In genomic region chr19:45763691-45764294, GRCh38 we compare ENCODE assay signal across 31 cellular contexts. TPM values are rescaled to one million over a fixed set of nuclear protein-coding genes. Genes with fewer than 3 reads are reported as not detected.
A peak's percentile ranks its signal among the peaks of the same experiment; 100 is the strongest.
DNase-seq lines count a peak whose midpoint lies in the region; ATAC-seq, FAIRE-seq and TF ChIP-seq lines count a peak whose summit lies in the region.
"Had no signal": no experiment of that assay in that cellular context is flagged by ENCODE, and none has a peak within 500 bp of the region (broad histone marks: within the 10 kb centered on the region; RNA-seq: fewer than 3 reads in every experiment).

No MANE protein-coding gene starts in this region.

- H3K36me3 ChIP-seq in heart left ventricle (peaks cover 0 to 5% (median 0%) of the 10 kb centered on the region in 9 donors), K562 (ENCODE audit: control insufficient read depth, insufficient read depth, low read length) (no peaks in the 10 kb centered on the region; the same call in 2 of the 3 replicates), tibial artery (peaks cover 0 to 15% (median 0%) of the 10 kb centered on the region in 3 donors)
- H3K36me3 ChIP-seq: adrenal gland, BE2C, SJCRH30, stomach, WERI-Rb-1 had no signal

- no peaks in the 10 kb centered on the region for H3K36me3 Mint-ChIP-seq in nephron (ENCODE audit: low read depth)
- H3K36me3 Mint-ChIP-seq: activated CD4-positive, alpha-beta memory T cell treated with anti-CD3 and anti-CD28 coated beads for 36 hours; natural killer cell treated with Interleukin-12 subunit alpha and Interleukin-12 subunit beta and Interleukin-15 and Interleukin-18, amount 100 ng/mL, for 72 hours had no signal

- peak overlapping the region; percentile 85 to 96 (median 86) for H3K27ac Mint-ChIP-seq in nephron
- H3K27ac Mint-ChIP-seq: activated CD4-positive, alpha-beta memory T cell treated with anti-CD3 and anti-CD28 coated beads for 36 hours; natural killer cell treated with Interleukin-12 subunit alpha and Interleukin-12 subunit beta and Interleukin-15 and Interleukin-18, amount 100 ng/mL, for 72 hours had no signal

- H2AFZ ChIP-seq in K562 (ENCODE audit: low read depth, low read length): no peak overlapping the region
- H2AFZ ChIP-seq: PC-9 had no signal

- peaks cover 10% of the 10 kb centered on the region for H3K4me1 Mint-ChIP-seq in nephron

- peak overlapping the region in 7 of 12 donors; percentile 1 to 85 (median 41) for H3K4me3 ChIP-seq in heart left ventricle
- no peak overlapping the region for H3K4me3 ChIP-seq in K562
- peak overlapping the region in 1 of 2 donors; percentile 2 for H3K4me3 ChIP-seq in tibial artery
- H3K4me3 ChIP-seq: adrenal gland, PC-9, SJCRH30, stomach had no signal

- H3K27me3 Mint-ChIP-seq in nephron (ENCODE audit: low read depth): peaks cover 4% of the 10 kb centered on the region
- H3K27me3 Mint-ChIP-seq: natural killer cell treated with Interleukin-12 subunit alpha and Interleukin-12 subunit beta and Interleukin-15 and Interleukin-18, amount 100 ng/mL, for 72 hours had no signal

- H3K27ac ChIP-seq in heart left ventricle (peak overlapping the region; percentile 86 to 99 (median 97)), K562 (ENCODE audit: extremely low read depth, low read depth, low read length) (no peak overlapping the region), tibial artery (peak overlapping the region; percentile 98 to 99)
- H3K27ac ChIP-seq: PC-9, SJCRH30, WERI-Rb-1 had no signal

- WGBS in heart left ventricle, 4 donors: 38 to 57% (median 39%) methylated on average over 14 to 27 of the region's 27 CpGs
- WGBS in K562 (ENCODE audit: insufficient coverage, low coverage, missing lambda C conversion rate): 56% methylated on average over 18 of the region's 27 CpGs

- peaks cover 10 to 48% (median 37%) of the 10 kb centered on the region in 12 donors for H3K4me1 ChIP-seq in heart left ventricle
- H3K4me1 ChIP-seq in K562 (replicated peaks in 1 of 2; ENCODE audit: control insufficient read depth in 2 of 2, insufficient read depth in 2 of 2, low read length in 2 of 2): peaks cover 6 to 70% of the 10 kb centered on the region in 2 experiments; a peak in 4 of 5 replicates
- peaks cover 0 to 39% (median 34%) of the 10 kb centered on the region in 4 donors for H3K4me1 ChIP-seq in tibial artery
- H3K4me1 ChIP-seq: BE2C had no signal

- no peaks in the 10 kb centered on the region for H4K20me1 ChIP-seq in K562 (replicated peaks; ENCODE audit: control insufficient read depth, insufficient read depth, low read length)

- BruUV-seq in K562 (replicated peaks; lab: Mats Ljungman, UMichigan): no TSS peak

- TF ChIP-seq POLR2A in heart left ventricle (IDR thresholded peaks at IDR 0.05) (no peak), K562 (conservative IDR thresholded peaks at IDR 0.05) (no peak)

- CTCF ChIA-PET in K562 (lab: Yijun Ruan, JAX; ENCODE audit: low intra/inter-chr PET ratio): no interaction called here

- H3K4me2 ChIP-seq in K562 (ENCODE audit: insufficient read depth, low read length): no peak overlapping the region
- H3K4me2 ChIP-seq: PC-9 had no signal

- no peak for FAIRE-seq in K562 (lab: Jason Lieb, UNC)
- FAIRE-seq: A204.1, endothelial cell of umbilical vein had no signal

- no peak for TF ChIP-seq EP300 in K562 (IDR thresholded peaks at IDR 0.05; ENCODE audit: low read length)

- H3K27me3 ChIP-seq in heart left ventricle: peaks cover 0 to 35% (median 0%) of the 10 kb centered on the region in 9 donors
- H3K27me3 ChIP-seq in K562 (ENCODE audit: control insufficient read depth in 2 of 2, insufficient read depth in 2 of 2, low read length in 2 of 2): no peaks in the 10 kb centered on the region; a peak in 1 of 5 replicates
- no peaks in the 10 kb centered on the region for H3K27me3 ChIP-seq in tibial artery
- H3K27me3 ChIP-seq: adrenal gland had no signal

- POLR2A ChIA-PET in K562 (lab: Yijun Ruan, JAX): interaction anchor here (0.6 to 1.3 kb wide), 3 partner anchors 9 to 99 kb away, joined by 3 to 4 read pairs (median 3); partner anchors contain the start of gene SYMPK

- H3K9me3 ChIP-seq in heart left ventricle: no peaks in the 10 kb centered on the region
- H3K9me3 ChIP-seq in K562 (replicated peaks; ENCODE audit: control insufficient read depth, insufficient read depth, low read depth, low read length): no peaks in the 10 kb centered on the region
- H3K9me3 ChIP-seq in tibial artery: no peaks in the 10 kb centered on the region
- H3K9me3 ChIP-seq: adrenal gland, BE2C, psoas muscle, SJCRH30, stomach had no signal

- H3K4me3 Mint-ChIP-seq in nephron: peak overlapping the region in 2 of 3 experiments; percentile 37 to 46
- H3K4me3 Mint-ChIP-seq: activated CD4-positive, alpha-beta memory T cell treated with anti-CD3 and anti-CD28 coated beads for 36 hours; natural killer cell treated with Interleukin-12 subunit alpha and Interleukin-12 subunit beta and Interleukin-15 and Interleukin-18, amount 100 ng/mL, for 72 hours had no signal

- no peaks in the 10 kb centered on the region for H3K9me3 Mint-ChIP-seq in nephron
- H3K9me3 Mint-ChIP-seq: activated CD4-positive, alpha-beta memory T cell treated with anti-CD3 and anti-CD28 coated beads for 36 hours; natural killer cell treated with Interleukin-12 subunit alpha and Interleukin-12 subunit beta and Interleukin-15 and Interleukin-18, amount 100 ng/mL, for 72 hours had no signal

- in situ Hi-C loops in K562 (cut with MboI): no loop called here

- peaks cover 17% of the 10 kb centered on the region; the same call in 2 of the 3 replicates for H3K79me2 ChIP-seq in K562 (ENCODE audit: control insufficient read depth, insufficient read depth, low read length)

- TF ChIP-seq CTCF in heart left ventricle (IDR thresholded peaks at IDR 0.05): no peak
- TF ChIP-seq CTCF in K562 (IDR thresholded peaks at IDR 0.05 in 2 of 3, conservative IDR thresholded peaks at IDR 0.05 in 1 of 3; ENCODE audit: insufficient read depth in 2 of 3, low read depth in 1 of 3, low read length in 3 of 3): no peak
- no peak for TF ChIP-seq CTCF in nephron (IDR thresholded peaks at IDR 0.05; ENCODE audit: unreplicated experiment in 3 of 3)
- TF ChIP-seq CTCF in tibial artery (IDR thresholded peaks at IDR 0.05): no peak

- peak in 2 of 5 donors; percentile 43 to 59 for DNase-seq in heart left ventricle
- no peak for DNase-seq in Right ventricle myocardium inferior (ENCODE audit: missing footprints)
- no peak for DNase-seq in K562 (ENCODE audit: extremely low read depth in 1 of 4, low spot score in 3 of 4)
- no peak for DNase-seq in tibial artery
- DNase-seq in NCI-H510A treated with DMSO at 0.1 percent for 48 hours (lab: John Stamatoyannopoulos, UW): no peak
- DNase-seq: activated CD4-positive, alpha-beta memory T cell treated with anti-CD3 and anti-CD28 coated beads for 36 hours; activated gamma-delta T cell; activated T-cell treated with anti-CD3 and anti-CD28 coated beads for 4 hours; adrenal gland; BE2C; Calu3; dermis blood vessel endothelial cell; KBM-7; kidney glomerular epithelial cell; NCI-H1694; NCI-H345; PC-9; psoas muscle; stomach; T-helper 2 cell; WERI-Rb-1 had no signal

- ATAC-seq in heart left ventricle: no peak
- no peak for ATAC-seq in Right ventricle myocardium inferior
- ATAC-seq in K562: no peak
- no peak for ATAC-seq in esophagus mucosa
- ATAC-seq in HG03521 (IDR thresholded peaks at IDR 0.05; ENCODE audit: unreplicated experiment): no peak
- ATAC-seq: natural killer cell treated with Interleukin-12 subunit alpha and Interleukin-12 subunit beta and Interleukin-15 and Interleukin-18, amount 100 ng/mL, for 72 hours; psoas muscle had no signal

- TF ChIP-seq RAD21 in K562 (CRISPR knock-in tag; conservative IDR thresholded peaks at IDR 0.05 in 1 of 2, IDR thresholded peaks at IDR 0.05 in 1 of 2): no peak

- intact Hi-C loops in heart left ventricle (cut with DNase I) (loop anchor here in 4 of 10 donors (2.0 to 10.0 kb wide), 4 partner anchors 41 to 359 kb away; partner anchors contain the start of genes POLR1G (in 1 of the 4) and PPP1R13L (in 1 of the 4)), Right ventricle myocardium inferior (cut with DNase I) (no loop called here), K562 (cut with micrococcal nuclease) (no loop called here), tibial artery (cut with DNase I; ENCODE audit: low total_unique reads) (loop anchor here (10.0 kb wide), 1 partner anchor 49 kb away; no protein-coding TSS in a partner anchor)

- H3K9ac ChIP-seq in K562 (ENCODE audit: insufficient read depth in 1 of 2, low read depth in 2 of 2, low read length in 2 of 2): peak overlapping the region in 1 of 2 experiments; percentile 48; a peak in 2 of 4 replicates

- H3K9me1 ChIP-seq in K562 (ENCODE audit: control insufficient read depth, insufficient read depth, low read length): no peaks in the 10 kb centered on the region

RNA-seq across cellular contexts. Expression of gene SIX5, which starts 5.3 kb away (rescaled TPM):
- total RNA-seq in heart left ventricle (10 to 100 TPM; 16.2 to 24.0 (median 22.9) TPM), Right ventricle myocardium inferior (22.3 TPM), K562 (2014; rRNA removed) (7.9 and 9.0 TPM in 2 replicates), K562 (2014; rRNA removed; fragmentation: Illumina TruSeq; extraction: Trizol) (1.0 and 1.4 TPM in 2 replicates), K562 (2015; rRNA removed; fragmentation: Illumina TruSeq; extraction: Trizol) (4.2 and 5.0 TPM in 2 replicates), K562 (2021) (15.2 and 17.2 TPM in 2 replicates), esophagus mucosa (8.8 TPM)
- polyA plus RNA-seq in heart left ventricle (10 to 100 TPM; 13.7 to 21.9 TPM), K562 (2011; rRNA removed) (2.5 and 6.1 TPM in 2 replicates), K562 (2014; fragmentation: Illumina TruSeq; extraction: Trizol) (7.4 and 12.5 TPM in 2 replicates), K562 (2014; fragmentation: Nextera tagmentation; extraction: Ambion mirVana) (not detected), K562 (2014; rRNA removed) (9.7 and 10.2 TPM in 2 replicates)
- 4.2 and 17.4 TPM in 2 replicates for total RNA-seq in K562 (2011; cell fraction: chromatin; rRNA removed; ENCODE audit: low replicate concordance)
- total RNA-seq in K562 (2011; cell fraction: nucleolus; rRNA removed): 13.7 and 19.0 TPM in 2 replicates
- 6.2 and 8.5 TPM in 2 replicates for total RNA-seq in K562 (2011; cell fraction: nucleoplasm; rRNA removed)
- 5.6 and 11.7 TPM in 2 replicates for polyA plus RNA-seq in K562 (2011; cell fraction: cytosol; rRNA removed)
- polyA plus RNA-seq in K562 (2011; cell fraction: nucleus; rRNA removed): 22.2 and 28.1 TPM in 2 replicates
- 5.5 and 16.8 TPM in 2 replicates for polyA plus RNA-seq in K562 (2012)
- polyA minus RNA-seq in K562 (2011; rRNA and poly(A)+ RNA removed): 0.74 and 0.93 TPM in 2 replicates
- polyA minus RNA-seq in K562 (2011; cell fraction: cytosol; rRNA and poly(A)+ RNA removed): 4.6 and 7.9 TPM in 2 replicates
- polyA minus RNA-seq in K562 (2011; cell fraction: nucleus; rRNA and poly(A)+ RNA removed): 7.8 and 10.1 TPM in 2 replicates

RNA-seq across cellular contexts. Expression of gene DMPK, which starts 18.5 kb away (rescaled TPM):
- total RNA-seq in heart left ventricle (100 to 1,000 TPM; 131 to 778 (median 273) TPM), Right ventricle myocardium inferior (233 TPM), K562 (2014; rRNA removed) (7.7 and 10.9 TPM in 2 replicates), K562 (2014; rRNA removed; fragmentation: Illumina TruSeq; extraction: Trizol) (2.3 and 2.8 TPM in 2 replicates), K562 (2015; rRNA removed; fragmentation: Illumina TruSeq; extraction: Trizol) (7.3 and 8.8 TPM in 2 replicates), K562 (2021) (22.7 and 26.5 TPM in 2 replicates), esophagus mucosa (15.5 TPM)
- polyA plus RNA-seq in heart left ventricle (100 to 1,000 TPM; 382 to 458 TPM), K562 (2011; rRNA removed) (7.0 and 11.2 TPM in 2 replicates), K562 (2014; fragmentation: Illumina TruSeq; extraction: Trizol) (8.0 and 9.1 TPM in 2 replicates), K562 (2014; fragmentation: Nextera tagmentation; extraction: Ambion mirVana) (under 1 TPM; 0.24 to 0.63 TPM), K562 (2014; rRNA removed) (19.1 and 31.3 TPM in 2 replicates)
- total RNA-seq in K562 (2011; cell fraction: chromatin; rRNA removed; ENCODE audit: low replicate concordance): 108 and 213 TPM in 2 replicates
- total RNA-seq in K562 (2011; cell fraction: nucleolus; rRNA removed): 94.9 and 106 TPM in 2 replicates
- total RNA-seq in K562 (2011; cell fraction: nucleoplasm; rRNA removed): 85.3 and 105 TPM in 2 replicates
- polyA plus RNA-seq in K562 (2011; cell fraction: cytosol; rRNA removed): 8.7 and 21.2 TPM in 2 replicates
- polyA plus RNA-seq in K562 (2011; cell fraction: nucleus; rRNA removed): 75.5 and 114 TPM in 2 replicates
- polyA plus RNA-seq in K562 (2012): 23.7 and 50.9 TPM in 2 replicates
- 6.7 and 13.0 TPM in 2 replicates for polyA minus RNA-seq in K562 (2011; rRNA and poly(A)+ RNA removed)
- polyA minus RNA-seq in K562 (2011; cell fraction: cytosol; rRNA and poly(A)+ RNA removed): 5.6 and 7.0 TPM in 2 replicates
- polyA minus RNA-seq in K562 (2011; cell fraction: nucleus; rRNA and poly(A)+ RNA removed): 16.8 and 17.1 TPM in 2 replicates

RNA-seq across cellular contexts. Expression of gene DMWD, which starts 28.9 kb away (rescaled TPM):
- total RNA-seq in heart left ventricle (100 to 1,000 TPM in 1 of 9 donors, 10 to 100 TPM in 8; 47.2 to 109 (median 67.3) TPM), Right ventricle myocardium inferior (52.0 TPM), K562 (2014; rRNA removed) (30.5 and 38.4 TPM in 2 replicates), K562 (2014; rRNA removed; fragmentation: Illumina TruSeq; extraction: Trizol) (18.1 and 20.0 TPM in 2 replicates), K562 (2015; rRNA removed; fragmentation: Illumina TruSeq; extraction: Trizol) (19.0 and 20.7 TPM in 2 replicates), K562 (2021) (51.3 and 54.6 TPM in 2 replicates), esophagus mucosa (17.4 TPM)
- polyA plus RNA-seq in heart left ventricle (10 to 100 TPM; 41.8 to 67.3 TPM), K562 (2011; rRNA removed) (15.6 and 22.6 TPM in 2 replicates), K562 (2014; fragmentation: Illumina TruSeq; extraction: Trizol) (15.4 and 18.7 TPM in 2 replicates), K562 (2014; fragmentation: Nextera tagmentation; extraction: Ambion mirVana) (1 to 10 TPM; 4.7 to 7.9 TPM), K562 (2014; rRNA removed) (27.7 and 32.8 TPM in 2 replicates)
- total RNA-seq in K562 (2011; cell fraction: chromatin; rRNA removed; ENCODE audit: low replicate concordance): 93.8 and 251 TPM in 2 replicates
- total RNA-seq in K562 (2011; cell fraction: nucleolus; rRNA removed): 136 and 149 TPM in 2 replicates
- 124 and 146 TPM in 2 replicates for total RNA-seq in K562 (2011; cell fraction: nucleoplasm; rRNA removed)
- 23.6 and 33.0 TPM in 2 replicates for polyA plus RNA-seq in K562 (2011; cell fraction: cytosol; rRNA removed)
- polyA plus RNA-seq in K562 (2011; cell fraction: nucleus; rRNA removed): 46.4 and 68.1 TPM in 2 replicates
- 28.7 and 29.1 TPM in 2 replicates for polyA plus RNA-seq in K562 (2012)
- polyA minus RNA-seq in K562 (2011; rRNA and poly(A)+ RNA removed): 21.1 and 23.5 TPM in 2 replicates
- 22.7 and 27.3 TPM in 2 replicates for polyA minus RNA-seq in K562 (2011; cell fraction: cytosol; rRNA and poly(A)+ RNA removed)
- polyA minus RNA-seq in K562 (2011; cell fraction: nucleus; rRNA and poly(A)+ RNA removed): 38.4 and 45.5 TPM in 2 replicates

RNA-seq across cellular contexts. Expression of gene MEIOSIN, which starts 30.6 kb away (rescaled TPM):
- not detected for total RNA-seq in heart left ventricle
- polyA plus RNA-seq in heart left ventricle: not detected
- not detected for total RNA-seq in Right ventricle myocardium inferior
- total RNA-seq in K562 (2011; cell fraction: chromatin; rRNA removed; ENCODE audit: low replicate concordance): 0.48 and 1.4 TPM in 2 replicates
- 0.66 and 0.67 TPM in 2 replicates for total RNA-seq in K562 (2011; cell fraction: nucleolus; rRNA removed)
- total RNA-seq in K562 (2011; cell fraction: nucleoplasm; rRNA removed): 0.37 and 0.76 TPM in 2 replicates
- total RNA-seq in K562 (2014; rRNA removed): 1.6 and 2.4 TPM in 2 replicates
- 0.64 and 0.76 TPM in 2 replicates for total RNA-seq in K562 (2014; rRNA removed; fragmentation: Illumina TruSeq; extraction: Trizol)
- total RNA-seq in K562 (2015; rRNA removed; fragmentation: Illumina TruSeq; extraction: Trizol): 0.51 and 0.64 TPM in 2 replicates
- total RNA-seq in K562 (2021): 1.5 and 2.0 TPM in 2 replicates
- 0.20 and 1.4 TPM in 2 replicates for polyA plus RNA-seq in K562 (2011; rRNA removed)
- polyA plus RNA-seq in K562 (2011; cell fraction: cytosol; rRNA removed): 0.82 and 0.99 TPM in 2 replicates
- 0.51 and 0.86 TPM in 2 replicates for polyA plus RNA-seq in K562 (2011; cell fraction: nucleus; rRNA removed)
- 1.8 and 3.2 TPM in 2 replicates for polyA plus RNA-seq in K562 (2012)
- 1.8 and 2.2 TPM in 2 replicates for polyA plus RNA-seq in K562 (2014; fragmentation: Illumina TruSeq; extraction: Trizol)
- polyA plus RNA-seq in K562 (2014; fragmentation: Nextera tagmentation; extraction: Ambion mirVana): under 1 TPM; 0.06 to 0.07 TPM
- 1.2 and 1.6 TPM in 2 replicates for polyA plus RNA-seq in K562 (2014; rRNA removed)
- polyA minus RNA-seq in K562 (2011; rRNA and poly(A)+ RNA removed): 0.21 and 0.54 TPM in 2 replicates
- 1.1 TPM in 1 of 2 replicates, not detected in the other for polyA minus RNA-seq in K562 (2011; cell fraction: cytosol; rRNA and poly(A)+ RNA removed)
- polyA minus RNA-seq in K562 (2011; cell fraction: nucleus; rRNA and poly(A)+ RNA removed): 0.13 and 1.1 TPM in 2 replicates
- not detected for total RNA-seq in esophagus mucosa
- total RNA-seq: activated CD4-positive, alpha-beta memory T cell treated with anti-CD3 and anti-CD28 coated beads for 36 hours; adrenal gland; bronchial epithelial cell; Calu3; Daoy; dermis blood vessel endothelial cell; endothelial cell of umbilical vein; fibroblast of villous mesenchyme; natural killer cell treated with Interleukin-12 subunit alpha and Interleukin-12 subunit beta and Interleukin-15 and Interleukin-18, amount 100 ng/mL, for 72 hours; PC-9; psoas muscle; SJCRH30; stomach had no signal
- polyA plus RNA-seq: endothelial cell of umbilical vein, stomach had no signal

RNA-seq across cellular contexts. Expression of gene FBXO46, which starts 33.1 kb away (rescaled TPM):
- total RNA-seq in heart left ventricle: 10 to 100 TPM in 6 of 9 donors, 1 to 10 TPM in 3; 9.1 to 17.8 (median 10.3) TPM
- polyA plus RNA-seq in heart left ventricle: 1 to 10 TPM; 7.2 TPM
- 13.1 TPM for total RNA-seq in Right ventricle myocardium inferior
- 16.6 and 30.3 TPM in 2 replicates for total RNA-seq in K562 (2011; cell fraction: chromatin; rRNA removed; ENCODE audit: low replicate concordance)
- 17.5 and 18.4 TPM in 2 replicates for total RNA-seq in K562 (2011; cell fraction: nucleolus; rRNA removed)
- total RNA-seq in K562 (2011; cell fraction: nucleoplasm; rRNA removed): 21.0 and 36.0 TPM in 2 replicates
- total RNA-seq in K562 (2014; rRNA removed): 13.2 and 18.5 TPM in 2 replicates
- total RNA-seq in K562 (2014; rRNA removed; fragmentation: Illumina TruSeq; extraction: Trizol): 5.0 and 5.5 TPM in 2 replicates
- total RNA-seq in K562 (2015; rRNA removed; fragmentation: Illumina TruSeq; extraction: Trizol): 7.9 and 8.3 TPM in 2 replicates
- total RNA-seq in K562 (2021): 32.6 and 36.1 TPM in 2 replicates
- 5.4 and 6.1 TPM in 2 replicates for polyA plus RNA-seq in K562 (2011; rRNA removed)
- polyA plus RNA-seq in K562 (2011; cell fraction: cytosol; rRNA removed): 10.2 and 11.6 TPM in 2 replicates
- polyA plus RNA-seq in K562 (2011; cell fraction: nucleus; rRNA removed): 19.1 and 20.0 TPM in 2 replicates
- polyA plus RNA-seq in K562 (2012): 9.1 and 13.3 TPM in 2 replicates
- polyA plus RNA-seq in K562 (2014; fragmentation: Illumina TruSeq; extraction: Trizol): 7.3 and 10.9 TPM in 2 replicates
- 1 to 10 TPM; 1.5 to 4.0 TPM for polyA plus RNA-seq in K562 (2014; fragmentation: Nextera tagmentation; extraction: Ambion mirVana)
- 11.8 and 15.6 TPM in 2 replicates for polyA plus RNA-seq in K562 (2014; rRNA removed)
- polyA minus RNA-seq in K562 (2011; rRNA and poly(A)+ RNA removed): 3.9 and 4.7 TPM in 2 replicates
- 6.2 and 6.7 TPM in 2 replicates for polyA minus RNA-seq in K562 (2011; cell fraction: cytosol; rRNA and poly(A)+ RNA removed)
- polyA minus RNA-seq in K562 (2011; cell fraction: nucleus; rRNA and poly(A)+ RNA removed): 4.8 and 8.6 TPM in 2 replicates
- 30.3 TPM for total RNA-seq in esophagus mucosa
